ENCODE assay signal across 8 cellular contexts in genomic region chr2:120109186-120110061, GRCh38.
DNase-seq lines count a peak whose midpoint lies in the region; ATAC-seq, FAIRE-seq and TF ChIP-seq lines count a peak whose summit lies in the region.

No MANE protein-coding gene starts in this region.

- H3K4me3 ChIP-seq in coronary artery = no peak overlapping the region

- H3K27ac ChIP-seq in coronary artery = no peak overlapping the region

- DNase-seq in NCI-H345 (lab: John Stamatoyannopoulos, UW) (peak; percentile 22), NCI-H345 treated with DMSO at 0.1 percent for 48 hours (lab: John Stamatoyannopoulos, UW; ENCODE audit: unreplicated experiment) (no peak), RCC 7860 (ENCODE audit: low spot score) (peak; percentile 33), dedifferentiated amniotic fluid mesenchymal stem cell (ENCODE audit: extremely low spot score) (peak; percentile 49), midbrain (lab: John Stamatoyannopoulos, UW) (peak; percentile 49), coronary artery (ENCODE audit: low spot score) (no peak), NCI-H1048 (lab: John Stamatoyannopoulos, UW) (no peak)

- TF ChIP-seq CTCF in coronary artery (IDR thresholded peaks at IDR 0.05) = no peak

- peak; percentile 33 for ATAC-seq in HG03342 (IDR thresholded peaks at IDR 0.05; ENCODE audit: unreplicated experiment)

- peak; percentile 75 for FAIRE-seq in RCC 7860 (lab: Jason Lieb, UNC)

Comparison
In these comparisons a context has a peak if more than half of its experiments do, and no peak if none do; other contexts are left out.
1. DNase-seq: peak in NCI-H345 (single experiment), RCC 7860 (single experiment), dedifferentiated amniotic fluid mesenchymal stem cell (single experiment) and midbrain (single experiment); none in NCI-H345 treated with DMSO at 0.1 percent for 48 hours (single experiment), coronary artery (single experiment) and NCI-H1048 (single experiment).